11 cellular contexts compared by ENCODE assay signal in genomic region chr6:24492475-24492874, GRCh38. TPM values are rescaled to one million over a fixed set of nuclear protein-coding genes. Genes with fewer than 3 reads are reported as not detected.
DNase-seq lines count a peak whose midpoint lies in the region; ATAC-seq, FAIRE-seq and TF ChIP-seq lines count a peak whose summit lies in the region.
"Had no signal": no experiment of that assay in that cellular context is flagged by ENCODE, and none has a peak within 500 bp of the region (broad histone marks: within the 10 kb centered on the region; RNA-seq: fewer than 3 reads in every experiment).

No MANE protein-coding gene starts in this region.

- no peaks in the 10 kb centered on the region for H3K9me3 ChIP-seq in psoas muscle

- no peaks in the 10 kb centered on the region for H3K9me3 Mint-ChIP-seq in osteocyte (ENCODE audit: unreplicated experiment)

- WGBS in psoas muscle, 3 donors: 87 to 88% (median 88%) methylated on average over 3 of the region's 3 CpGs

- ATAC-seq in psoas muscle: no peak
- ATAC-seq: CD8-positive, alpha-beta T cell had no signal

- intact Hi-C loops in psoas muscle (cut with DNase I): no loop called here

- TF ChIP-seq CTCF in bronchial epithelial cell (IDR thresholded peaks at IDR 0.05; ENCODE audit: insufficient read depth, low read length, severe bottlenecking) (peak; percentile 38), osteocyte (IDR thresholded peaks at IDR 0.05) (peak; percentile 35), psoas muscle (IDR thresholded peaks at IDR 0.05) (no peak)

- no peak for FAIRE-seq in bronchial epithelial cell (lab: Jason Lieb, UNC)

- H3K4me3 ChIP-seq in bronchial epithelial cell (ENCODE audit: low read depth, low read length) (no peak overlapping the region), psoas muscle (no peak overlapping the region)

- peaks cover 4% of the 10 kb centered on the region for H3K36me3 Mint-ChIP-seq in osteocyte (ENCODE audit: unreplicated experiment)

- H3K4me3 Mint-ChIP-seq in osteocyte (ENCODE audit: unreplicated experiment): no peak overlapping the region
- H3K4me3 Mint-ChIP-seq: activated CD4-positive, alpha-beta T cell treated with anti-CD3 and anti-CD28 coated beads, Interleukin-2, amount 10 ng/mL, durations not matched to agents 24 days and 14 days; CD8-positive, alpha-beta T cell had no signal

- H3K27ac Mint-ChIP-seq in osteocyte (ENCODE audit: unreplicated experiment): no peak overlapping the region
- H3K27ac Mint-ChIP-seq: activated CD4-positive, alpha-beta T cell treated with anti-CD3 and anti-CD28 coated beads, Interleukin-2, amount 10 ng/mL, durations not matched to agents 24 days and 14 days; CD8-positive, alpha-beta T cell had no signal

- H3K27me3 Mint-ChIP-seq in osteocyte (ENCODE audit: unreplicated experiment): no peaks in the 10 kb centered on the region

- H3K27me3 ChIP-seq in bronchial epithelial cell (ENCODE audit: control insufficient read depth, insufficient read depth, low read length): peaks cover 1% of the 10 kb centered on the region
- no peaks in the 10 kb centered on the region for H3K27me3 ChIP-seq in psoas muscle (ENCODE audit: insufficient read depth in 3 of 3, low read length in 2 of 3)

- H3K27ac ChIP-seq in psoas muscle: no peak overlapping the region
- H3K27ac ChIP-seq in caudate nucleus (ENCODE audit: low read depth, low read length): no peak overlapping the region

- DNase-seq in SKM-1 (lab: John Stamatoyannopoulos, UW; ENCODE audit: unreplicated experiment): peak; percentile 6
- DNase-seq in SKM-1 treated with dmso at 0.1 percent for 144 hours (lab: John Stamatoyannopoulos, UW; ENCODE audit: unreplicated experiment): no peak
- DNase-seq in Kasumi-1 (lab: John Stamatoyannopoulos, UW): peak; percentile 12 to 37
- DNase-seq in bronchial epithelial cell (ENCODE audit: low read depth): no peak
- DNase-seq in osteocyte (ENCODE audit: extremely low spot score, unreplicated experiment): no peak
- DNase-seq in psoas muscle: no peak
- DNase-seq in HK-2 (ENCODE audit: unreplicated experiment): no peak
- no peak for DNase-seq in caudate nucleus (lab: John Stamatoyannopoulos, UW)
- DNase-seq: activated CD4-positive, alpha-beta T cell treated with anti-CD3 and anti-CD28 coated beads, Interleukin-2, amount 10 ng/mL, durations not matched to agents 24 days and 14 days; CD8-positive, alpha-beta T cell; NCI-H2171 treated with DMSO at 0.1 percent for 48 hours had no signal

- peaks cover 31% of the 10 kb centered on the region for H3K4me1 ChIP-seq in psoas muscle

- H3K36me3 ChIP-seq in bronchial epithelial cell (ENCODE audit: control insufficient read depth, insufficient read depth, low read length) (no peaks in the 10 kb centered on the region), psoas muscle (ENCODE audit: insufficient read depth in 1 of 2, low read depth in 1 of 2) (peaks cover 2 to 7% of the 10 kb centered on the region in 2 donors)

- H3K4me1 Mint-ChIP-seq in osteocyte (ENCODE audit: unreplicated experiment): peaks cover 12% of the 10 kb centered on the region

RNA-seq across cellular contexts. Expression of gene ALDH5A1, which starts 2.3 kb away (rescaled TPM):
- total RNA-seq in bronchial epithelial cell (0.53 and 1.9 TPM in 2 replicates), osteocyte (6.6 and 7.8 TPM in 2 replicates), psoas muscle (10 to 100 TPM; 16.7 to 41.7 (median 34.6) TPM)
- polyA plus RNA-seq in psoas muscle: 10 to 100 TPM in 1 of 3 donors, 1 to 10 TPM in 2; 3.5 to 10.7 (median 8.6) TPM

RNA-seq across cellular contexts. Expression of gene GPLD1, which starts 3.1 kb away (rescaled TPM):
- total RNA-seq in bronchial epithelial cell: 0.26 and 0.64 TPM in 2 replicates
- total RNA-seq in osteocyte: 1.9 and 2.4 TPM in 2 replicates
- 1 to 10 TPM in 1 of 4 donors, under 1 TPM in 3; 0.38 to 1.1 (median 0.81) TPM for total RNA-seq in psoas muscle
- polyA plus RNA-seq in psoas muscle: under 1 TPM; 0.25 to 0.30 (median 0.28) TPM

Comparison
In these comparisons a context has a peak if more than half of its experiments do, and no peak if none do; other contexts are left out.
1. DNase-seq: peak in SKM-1 (single experiment) and Kasumi-1 (2 of 2); none in SKM-1 treated with dmso at 0.1 percent for 144 hours (single experiment), bronchial epithelial cell (single experiment), osteocyte (single experiment), psoas muscle (0 of 2), HK-2 (single experiment) and caudate nucleus (0 of 61).